In the genomic region with DNA sequence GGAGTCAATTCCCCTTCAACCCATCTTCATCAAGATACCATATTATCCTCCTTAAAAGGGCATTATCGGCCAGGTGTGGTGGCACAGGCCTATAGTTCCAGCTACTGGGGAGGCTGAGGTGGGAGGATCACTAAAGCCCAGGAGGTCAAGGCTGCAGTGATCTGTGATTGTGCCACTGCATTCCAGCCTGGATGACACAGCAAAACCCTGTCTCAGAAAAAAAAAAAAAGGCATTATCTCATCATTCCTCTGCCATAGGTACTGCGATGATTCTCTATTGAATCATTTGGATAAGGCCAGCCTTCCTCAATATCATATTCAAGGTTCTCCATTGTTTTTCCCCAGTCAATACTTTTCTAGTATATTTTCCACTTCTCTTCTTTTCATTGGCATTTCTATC, we compare ENCODE assay signal across 29 cellular contexts. TPM values are rescaled to one million over a fixed set of nuclear protein-coding genes. Genes with fewer than 3 reads are reported as not detected.
A peak's percentile ranks its signal among the peaks of the same experiment; 100 is the strongest.
DNase-seq lines count a peak whose midpoint lies in the region; ATAC-seq, FAIRE-seq and TF ChIP-seq lines count a peak whose summit lies in the region.
"Had no signal": no experiment of that assay in that cellular context is flagged by ENCODE, and none has a peak within 500 bp of the region (broad histone marks: within the 10 kb centered on the region; RNA-seq: fewer than 3 reads in every experiment).

No MANE protein-coding gene starts in this region.

- peaks cover 13 to 33% (median 25%) of the 10 kb centered on the region in 7 donors for H3K9me3 Mint-ChIP-seq in CD14-positive monocyte
- H3K9me3 Mint-ChIP-seq: activated CD4-positive, alpha-beta T cell treated with anti-CD3 and anti-CD28 coated beads, Interleukin-2, amount 10 ng/mL, durations not matched to agents 24 days and 14 days had no signal

- H3K4me1 ChIP-seq in RWPE2 (ENCODE audit: insufficient read depth, poor library complexity, severe bottlenecking) (no peaks in the 10 kb centered on the region), mesendoderm (ENCODE audit: control insufficient read depth, low read depth, low read length) (no peaks in the 10 kb centered on the region), thyroid gland (no peaks in the 10 kb centered on the region), pancreas (no peaks in the 10 kb centered on the region)
- H3K4me1 ChIP-seq: right atrium auricular region had no signal

- H3K36me3 ChIP-seq in RWPE2 (ENCODE audit: low read depth) = no peaks in the 10 kb centered on the region
- no peaks in the 10 kb centered on the region for H3K36me3 ChIP-seq in mesendoderm (ENCODE audit: control insufficient read depth, insufficient read depth, low read length)
- no peaks in the 10 kb centered on the region for H3K36me3 ChIP-seq in thyroid gland
- no peaks in the 10 kb centered on the region for H3K36me3 ChIP-seq in pancreas
- H3K36me3 ChIP-seq: right atrium auricular region, WERI-Rb-1 had no signal

- H3K79me1 ChIP-seq in mesendoderm (ENCODE audit: low read length) = no peaks in the 10 kb centered on the region

- H3K23ac ChIP-seq in mesendoderm (ENCODE audit: low read length) = no peak overlapping the region

- ATAC-seq in RWPE2 (ENCODE audit: low read depth) (peak; percentile 46; the same call in 1 of the 3 replicates), GM19455 (IDR thresholded peaks at IDR 0.05; ENCODE audit: unreplicated experiment) (no peak), pancreas (no peak)

- H4K5ac ChIP-seq in mesendoderm (ENCODE audit: low read length) = no peak overlapping the region

- peak overlapping the region in 1 of 2 donors; percentile 65 for H3K4me3 Mint-ChIP-seq in CD14-positive monocyte
- H3K4me3 Mint-ChIP-seq: activated CD4-positive, alpha-beta T cell treated with anti-CD3 and anti-CD28 coated beads, Interleukin-2, amount 10 ng/mL, durations not matched to agents 24 days and 14 days; activated naive CD8-positive, alpha-beta T cell treated with anti-CD3 and anti-CD28 coated beads, Interleukin-2, amount 10 ng/mL, durations not matched to agents 7 days and 5 days; CD4-positive, CD25-positive, alpha-beta regulatory T cell; neural crest cell had no signal

- no peak overlapping the region for H2BK5ac ChIP-seq in mesendoderm (ENCODE audit: low read length)

- peak overlapping the region; percentile 92 to 98 (median 93) for H3K27ac Mint-ChIP-seq in CD14-positive monocyte
- H3K27ac Mint-ChIP-seq: activated CD4-positive, alpha-beta T cell treated with anti-CD3 and anti-CD28 coated beads, Interleukin-2, amount 10 ng/mL, durations not matched to agents 24 days and 14 days; activated naive CD8-positive, alpha-beta T cell treated with anti-CD3 and anti-CD28 coated beads, Interleukin-2, amount 10 ng/mL, durations not matched to agents 7 days and 5 days had no signal

- no CpG with 5 or more reads among the region's 2 CpGs for WGBS in mesendoderm (ENCODE audit: extremely low coverage, insufficient coverage, low lambda C conversion rate)
- 89 to 90% methylated on average over 2 of the region's 2 CpGs for WGBS in thyroid gland, 2 donors
- WGBS in pancreas, 2 donors = 83 to 87% methylated on average over 2 of the region's 2 CpGs

- no peaks in the 10 kb centered on the region for H3K27me3 ChIP-seq in RWPE2 (ENCODE audit: insufficient read depth, poor library complexity, severe bottlenecking)
- no peaks in the 10 kb centered on the region for H3K27me3 ChIP-seq in mesendoderm (ENCODE audit: insufficient read depth, low read length, poor library complexity)
- no peaks in the 10 kb centered on the region for H3K27me3 ChIP-seq in thyroid gland
- H3K27me3 ChIP-seq in pancreas = no peaks in the 10 kb centered on the region
- H3K27me3 ChIP-seq: dorsolateral prefrontal cortex, right atrium auricular region had no signal

- peaks cover 57% of the 10 kb centered on the region for H3K4me1 Mint-ChIP-seq in CD14-positive monocyte

- no peak overlapping the region for H3K9ac ChIP-seq in mesendoderm (ENCODE audit: low read length)

- no peak overlapping the region for H2AK5ac ChIP-seq in mesendoderm (ENCODE audit: low read length)

- no peak overlapping the region for H4K8ac ChIP-seq in mesendoderm (ENCODE audit: low read depth, low read length)

- TF ChIP-seq CTCF in CD14-positive monocyte (IDR thresholded peaks at IDR 0.05) (no peak), RWPE2 (IDR thresholded peaks at IDR 0.05; ENCODE audit: poor library complexity, severe bottlenecking) (no peak), thyroid gland (IDR thresholded peaks at IDR 0.05) (no peak), pancreas (IDR thresholded peaks at IDR 0.05) (no peak)

- TF ChIP-seq POLR2A in thyroid gland (IDR thresholded peaks at IDR 0.05) = no peak

- no peak overlapping the region for H3K4me3 ChIP-seq in RWPE2 (ENCODE audit: severe bottlenecking)
- no peak overlapping the region for H3K4me3 ChIP-seq in mesendoderm (ENCODE audit: low read length)
- no peak overlapping the region for H3K4me3 ChIP-seq in thyroid gland (replicated peaks in 1 of 3)
- H3K4me3 ChIP-seq in pancreas = no peak overlapping the region
- H3K4me3 ChIP-seq: dorsolateral prefrontal cortex, right atrium auricular region had no signal

- H2BK15ac ChIP-seq in mesendoderm (replicated peaks; ENCODE audit: low read depth) = no peak overlapping the region

- no peaks in the 10 kb centered on the region for H3K27me3 Mint-ChIP-seq in CD14-positive monocyte (ENCODE audit: low read depth in 3 of 3)
- H3K27me3 Mint-ChIP-seq: activated CD4-positive, alpha-beta T cell treated with anti-CD3 and anti-CD28 coated beads, Interleukin-2, amount 10 ng/mL, durations not matched to agents 24 days and 14 days; CD4-positive, CD25-positive, alpha-beta regulatory T cell had no signal

- H3K18ac ChIP-seq in mesendoderm (ENCODE audit: low read length) = no peak overlapping the region

- peaks cover 3% of the 10 kb centered on the region for H3K9me3 ChIP-seq in RWPE2 (ENCODE audit: severe bottlenecking)
- no peaks in the 10 kb centered on the region for H3K9me3 ChIP-seq in thyroid gland
- H3K9me3 ChIP-seq in pancreas = no peaks in the 10 kb centered on the region
- H3K9me3 ChIP-seq: right atrium auricular region had no signal

- no peaks in the 10 kb centered on the region for H3K79me2 ChIP-seq in mesendoderm (ENCODE audit: control insufficient read depth, insufficient read depth, low read length)

- FAIRE-seq in pancreas (lab: Jason Lieb, UNC) = no peak
- FAIRE-seq: astrocyte, D721Med, keratinocyte, urothelium cell line had no signal

- intact Hi-C loops in CD14-positive monocyte (cut with micrococcal nuclease) (loop anchor here in 1 of 2 donors (5.0 kb wide), 1 partner anchor 36 kb away; no protein-coding TSS in a partner anchor), thyroid gland (cut with DNase I) (no loop called here), pancreas (cut with DNase I) (no loop called here)

- no peak overlapping the region for H2BK120ac ChIP-seq in mesendoderm (ENCODE audit: low read depth, low read length)

- DNase-seq in CD14-positive monocyte (ENCODE audit: low spot score) (no peak), ELR (ENCODE audit: low read depth) (peak; percentile 42), RWPE2 (ENCODE audit: low spot score) (no peak), mesendoderm (peak; percentile 13), thyroid gland (no peak), pancreas (no peak)
- DNase-seq: activated CD4-positive, alpha-beta T cell treated with anti-CD3 and anti-CD28 coated beads, Interleukin-2, amount 10 ng/mL, durations not matched to agents 24 days and 14 days; activated effector memory CD4-positive, alpha-beta T cell treated with anti-CD3 and anti-CD28 coated beads, Interleukin-2, amount 50 U/mL, for 16 hours; activated naive CD8-positive, alpha-beta T cell treated with anti-CD3 and anti-CD28 coated beads, Interleukin-2, amount 10 ng/mL, durations not matched to agents 7 days and 5 days; activated T-cell treated with anti-CD3 and anti-CD28 coated beads, Interleukin-2, amount 50 U/mL, for 1 hour; CD4-positive, CD25-positive, alpha-beta regulatory T cell; central memory CD4-positive, alpha-beta T cell; dorsolateral prefrontal cortex; NCI-H1105 treated with DMSO at 0.1 percent for 48 hours; NCI-H2081; NCI-H2227 treated with DMSO at 0.1 percent for 48 hours; NCI-H82; T-helper 9 cell; WERI-Rb-1 had no signal

- H3K27ac ChIP-seq in RWPE2 (ENCODE audit: poor library complexity, severe bottlenecking) (no peak overlapping the region), mesendoderm (ENCODE audit: low read depth, low read length) (no peak overlapping the region), thyroid gland (no peak overlapping the region), pancreas (no peak overlapping the region)
- H3K27ac ChIP-seq: dorsolateral prefrontal cortex, right atrium auricular region, WERI-Rb-1 had no signal

- H3K4ac ChIP-seq in mesendoderm (ENCODE audit: low read depth, low read length) = no peak overlapping the region

- no peak overlapping the region for H3K56ac ChIP-seq in mesendoderm (ENCODE audit: low read length)

- H3K36me3 Mint-ChIP-seq in CD14-positive monocyte = peaks cover 9 to 12% of the 10 kb centered on the region in 2 donors
- H3K36me3 Mint-ChIP-seq: activated naive CD8-positive, alpha-beta T cell treated with anti-CD3 and anti-CD28 coated beads, Interleukin-2, amount 10 ng/mL, durations not matched to agents 7 days and 5 days; CD4-positive, CD25-positive, alpha-beta regulatory T cell had no signal

- H3K4me2 ChIP-seq in mesendoderm (ENCODE audit: low read length) = no peak overlapping the region

RNA-seq across cellular contexts. Expression of a gene that starts 39.2 kb away (rescaled TPM):
- polyA plus RNA-seq in CD14-positive monocyte (under 1 TPM in 1 of 2 donors, not detected in 1; 0.81 TPM), pancreas (1 to 10 TPM; 3.0 to 5.4 TPM)
- polyA plus RNA-seq in mesendoderm (2013, experiment 1 of 2) = 5.6 TPM
- polyA plus RNA-seq in mesendoderm (2013, experiment 2 of 2) = 4.1 TPM
- total RNA-seq in thyroid gland (1 to 10 TPM in 1 of 4 donors, under 1 TPM in 3; under 0.01 to 1.2 (median 0.41) TPM), pancreas (1 to 10 TPM; 1.7 to 9.0 (median 6.2) TPM)
- total RNA-seq: activated CD4-positive, alpha-beta T cell treated with anti-CD3 and anti-CD28 coated beads, Interleukin-2, amount 10 ng/mL, durations not matched to agents 24 days and 14 days; activated CD8-positive, alpha-beta memory T cell treated with anti-CD3 and anti-CD28 coated beads for 36 hours; activated naive CD8-positive, alpha-beta T cell treated with anti-CD3 and anti-CD28 coated beads, Interleukin-2, amount 10 ng/mL, durations not matched to agents 7 days and 5 days; CD4-positive, CD25-positive, alpha-beta regulatory T cell; H4; OCI-LY7 had no signal
- polyA plus RNA-seq: CD4-positive, CD25-positive, alpha-beta regulatory T cell; keratinocyte had no signal

RNA-seq across cellular contexts. Expression of a gene that starts 52.5 kb away (rescaled TPM):
- polyA plus RNA-seq in CD14-positive monocyte (100 to 1,000 TPM; 103 to 173 TPM), pancreas (under 1 TPM; 0.28 to 0.38 TPM)
- 1.5 TPM for polyA plus RNA-seq in mesendoderm (2013, experiment 1 of 2)
- polyA plus RNA-seq in mesendoderm (2013, experiment 2 of 2) = 1.1 TPM
- total RNA-seq in thyroid gland (under 1 TPM in 2 of 4 donors, not detected in 2; 0.27 to 0.45 TPM), pancreas (1 to 10 TPM in 3 of 6 donors, under 1 TPM in 1, not detected in 2; 0.16 to 3.2 (median 1.3) TPM)
- total RNA-seq: activated CD4-positive, alpha-beta T cell treated with anti-CD3 and anti-CD28 coated beads, Interleukin-2, amount 10 ng/mL, durations not matched to agents 24 days and 14 days; activated CD8-positive, alpha-beta memory T cell treated with anti-CD3 and anti-CD28 coated beads for 36 hours; astrocyte; H4; neural crest cell had no signal
- polyA plus RNA-seq: keratinocyte had no signal

Comparison
In these comparisons a context has a peak if more than half of its experiments do, and no peak if none do; other contexts are left out.
1. DNase-seq: peak in ELR (single experiment) and mesendoderm (single experiment); none in CD14-positive monocyte (single experiment), RWPE2 (single experiment), thyroid gland (0 of 2) and pancreas (0 of 6).